In genomic region chr12:124456652-124457152, GRCh38 we compare ENCODE assay signal across 8 cellular contexts.
A peak's percentile ranks its signal among the peaks of the same experiment; 100 is the strongest.
DNase-seq lines count a peak whose midpoint lies in the region; ATAC-seq lines count a peak whose summit lies in the region.

No MANE protein-coding gene starts in this region.

- H3K27ac ChIP-seq in layer of hippocampus (ENCODE audit: low read depth, low read length) (peak overlapping the region; percentile 80), SJCRH30 (no peak overlapping the region)

- DNase-seq in stimulated activated CD4-positive, alpha-beta T cell treated with anti-CD3 and anti-CD28 coated beads, Interleukin-2, amount 100 ng/mL, for 4 hours (ENCODE audit: low read depth), result peak; percentile 17
- DNase-seq in stimulated activated CD4-positive, alpha-beta T cell treated with anti-CD3 and anti-CD28 coated beads, Interleukin-12 subunit alpha, Interleukin-12 subunit beta, amount 100 ng/mL, for 4 hours, result no peak
- DNase-seq in activated CD8-positive, alpha-beta memory T cell treated with anti-CD3 and anti-CD28 coated beads, Interleukin-2, amount 50 U/mL, for 4 hours, result peak; percentile 46
- DNase-seq in SJCRH30, result no peak
- DNase-seq in epidermal melanocyte (ENCODE audit: insufficient read length, low spot score), result no peak
- no peak for DNase-seq in NCI-H146 (lab: John Stamatoyannopoulos, UW)

- no peak overlapping the region for H3K4me3 ChIP-seq in SJCRH30

- H3K4me1 ChIP-seq in SJCRH30, result peaks cover 34% of the 10 kb centered on the region

- ATAC-seq in HG02973 (IDR thresholded peaks at IDR 0.05; ENCODE audit: unreplicated experiment), result no peak

- H3K36me3 ChIP-seq in SJCRH30, result peaks cover 31% of the 10 kb centered on the region

- H3K27me3 ChIP-seq in layer of hippocampus (ENCODE audit: control insufficient read depth, insufficient read depth, low read length) (no peaks in the 10 kb centered on the region), SJCRH30 (no peaks in the 10 kb centered on the region)

- H3K9me3 ChIP-seq in SJCRH30 (replicated peaks), result no peaks in the 10 kb centered on the region

Comparison
In these comparisons a context has a peak if more than half of its experiments do, and no peak if none do; other contexts are left out.
1. DNase-seq: peak in stimulated activated CD4-positive, alpha-beta T cell treated with anti-CD3 and anti-CD28 coated beads, Interleukin-2, amount 100 ng/mL, for 4 hours (single experiment) and activated CD8-positive, alpha-beta memory T cell treated with anti-CD3 and anti-CD28 coated beads, Interleukin-2, amount 50 U/mL, for 4 hours (single experiment); none in stimulated activated CD4-positive, alpha-beta T cell treated with anti-CD3 and anti-CD28 coated beads, Interleukin-12 subunit alpha, Interleukin-12 subunit beta, amount 100 ng/mL, for 4 hours (single experiment), SJCRH30 (0 of 2), epidermal melanocyte (single experiment) and NCI-H146 (single experiment).